In genomic region chr12:93377543-93378372, GRCh38 we compare ENCODE assay signal across 8 cellular contexts. TPM values are rescaled to one million over a fixed set of nuclear protein-coding genes. Genes with fewer than 3 reads are reported as not detected.
DNase-seq lines count a peak whose midpoint lies in the region; ATAC-seq and TF ChIP-seq lines count a peak whose summit lies in the region.
"Not testable (repeated sequence)": the region's sequence is repeated elsewhere in the genome, so short reads cannot be mapped to it uniquely, and the experiment has no call there.

Gene NUDT4 (plus strand): TSS chr12:93377925. CDS start chr12:93378323, 398 bp downstream.

- TF ChIP-seq EP300 in upper lobe of left lung (IDR thresholded peaks at IDR 0.05), result peak in 1 of 4 donors; percentile 32

- H3K4me1 ChIP-seq in heart left ventricle, result peaks cover 0 to 66% (median 30%) of the 10 kb centered on the region in 12 donors
- H3K4me1 ChIP-seq in upper lobe of left lung, result peaks cover 33 to 49% (median 41%) of the 10 kb centered on the region in 4 donors

- intact Hi-C loops in heart left ventricle (cut with DNase I) (loop anchor here in 8 of 10 donors (1.0 to 10.0 kb wide), 9 partner anchors 73 to 350 kb away; no protein-coding TSS in a partner anchor), posterior vena cava (cut with DNase I) (loop anchor here in 1 of 2 donors (10.0 kb wide), 1 partner anchor 203 kb away; no protein-coding TSS in a partner anchor)

- H3K27me3 ChIP-seq in heart left ventricle, upper lobe of left lung: not testable (repeated sequence)

- H3K27ac ChIP-seq in adipose tissue (ENCODE audit: low read depth, low read length) (peak within 1 kb of the TSS; percentile 88), heart left ventricle (peak within 1 kb of the TSS; percentile 78 to 97 (median 96)), upper lobe of left lung (peak within 1 kb of the TSS; percentile 94 to 98 (median 96))

- H3K36me3 ChIP-seq in heart left ventricle, upper lobe of left lung: not testable (repeated sequence)

- TF ChIP-seq POLR2A in heart left ventricle (IDR thresholded peaks at IDR 0.05), result peak; percentile 55 to 95
- peak in 3 of 4 donors; percentile 85 to 94 (median 91) for TF ChIP-seq POLR2A in upper lobe of left lung (IDR thresholded peaks at IDR 0.05)

- in situ Hi-C loops in GM13976 (cut with MboI; ENCODE audit: low sequenced_read_pairs, unreplicated experiment), result loop anchor here (25.0 kb wide), 1 partner anchor 240 kb away; no protein-coding TSS in a partner anchor

- not testable (repeated sequence) for TF ChIP-seq CTCF in GM13976 (IDR thresholded peaks at IDR 0.05; ENCODE audit: borderline replicate concordance, control extremely low read depth, extremely low read depth, insufficient read depth, missing control alignments); heart left ventricle (IDR thresholded peaks at IDR 0.05)
- peak in 1 of 6 experiments; percentile 17 for TF ChIP-seq CTCF in upper lobe of left lung (IDR thresholded peaks at IDR 0.05)

- DNase-seq in GM13976 (ENCODE audit: low spot score) (peak; percentile 97), NCI-H146 treated with DMSO at 0.1 percent for 48 hours (lab: John Stamatoyannopoulos, UW; ENCODE audit: unreplicated experiment) (peak; percentile 79), T-helper 1 cell (peak; percentile 92 to 97 (median 94)), heart left ventricle (peak; percentile 97 to 99 (median 98)), posterior vena cava (ENCODE audit: low spot score) (peak; percentile 99), upper lobe of left lung (peak; percentile 96 to 100)

- not testable (repeated sequence) for H3K9me3 ChIP-seq in heart left ventricle, upper lobe of left lung

- 1% methylated on average over 45 to 52 of the region's 89 CpGs for WGBS in adipose tissue, 3 donors
- 0 to 4% (median 1%) methylated on average over 7 to 55 of the region's 89 CpGs for WGBS in heart left ventricle, 4 donors
- 0% methylated on average over 1 to 14 of the region's 89 CpGs for WGBS in upper lobe of left lung, 2 donors

- peak; percentile 56 for ATAC-seq in HG02870 (IDR thresholded peaks at IDR 0.05; ENCODE audit: unreplicated experiment)
- peak; percentile 88 to 93 (median 92) for ATAC-seq in heart left ventricle
- ATAC-seq in upper lobe of left lung (ENCODE audit: low FRiP score in 2 of 2), result peak; percentile 95 to 97

- H3K4me3 ChIP-seq in heart left ventricle (peak within 1 kb of the TSS; percentile 57 to 97 (median 86)), upper lobe of left lung (peak within 1 kb of the TSS; percentile 81 to 95 (median 88))

RNA-seq across cellular contexts. Expression of gene NUDT4, which starts in this region (rescaled TPM):
- polyA plus RNA-seq in adipose tissue, result 10 to 100 TPM; 20.3 to 46.4 (median 30.4) TPM
- 100 to 1,000 TPM; 168 to 667 (median 248) TPM for total RNA-seq in heart left ventricle
- polyA plus RNA-seq in heart left ventricle, result 100 to 1,000 TPM in 1 of 2 donors, 10 to 100 TPM in 1; 59.9 to 242 TPM
- total RNA-seq in posterior vena cava, result 100 to 1,000 TPM in 1 of 2 donors, 10 to 100 TPM in 1; 76.5 to 133 TPM
- 10 to 100 TPM; 23.0 to 60.3 (median 34.0) TPM for total RNA-seq in upper lobe of left lung

Comparison
In these comparisons a context has a peak if more than half of its experiments do, and no peak if none do; other contexts are left out.
1. Peak in every context shown above with its lines: DNase-seq, ATAC-seq, H3K4me3 ChIP-seq and H3K27ac ChIP-seq.